ENCODE assay signal across 20 cellular contexts in the genomic region with DNA sequence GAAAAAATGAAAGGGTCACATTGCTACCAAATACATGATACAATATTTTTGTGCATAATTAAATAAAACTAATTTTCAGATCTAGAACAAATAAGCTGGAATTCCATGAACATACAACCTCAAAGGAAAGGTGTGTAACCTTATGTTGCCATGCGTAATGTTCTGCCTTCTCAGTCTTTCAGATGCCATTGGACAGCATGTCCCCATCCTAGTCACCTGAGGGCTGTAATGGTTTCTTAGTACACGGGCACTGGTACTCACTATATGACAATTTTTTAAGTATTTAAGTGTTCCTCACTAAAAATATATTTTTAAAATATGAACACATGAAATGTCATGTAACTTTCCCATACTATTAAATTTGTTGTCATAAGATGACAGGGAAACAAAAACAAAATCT. TPM values are rescaled to one million over a fixed set of nuclear protein-coding genes. Genes with fewer than 3 reads are reported as not detected.
A peak's percentile ranks its signal among the peaks of the same experiment; 100 is the strongest.
DNase-seq lines count a peak whose midpoint lies in the region; ATAC-seq and TF ChIP-seq lines count a peak whose summit lies in the region.
"Had no signal": no experiment of that assay in that cellular context is flagged by ENCODE, and none has a peak within 500 bp of the region (broad histone marks: within the 10 kb centered on the region; RNA-seq: fewer than 3 reads in every experiment).

No MANE protein-coding gene starts in this region.

- H3K9me3 ChIP-seq in heart left ventricle (peaks cover 0 to under 1% (median 0%) of the 10 kb centered on the region in 12 donors), colonic mucosa (no peaks in the 10 kb centered on the region), transverse colon (no peaks in the 10 kb centered on the region)
- H3K9me3 ChIP-seq: SJSA1 had no signal

- no peaks in the 10 kb centered on the region for H3K36me3 ChIP-seq in heart left ventricle
- no peaks in the 10 kb centered on the region for H3K36me3 ChIP-seq in colonic mucosa
- no peaks in the 10 kb centered on the region for H3K36me3 ChIP-seq in transverse colon
- H3K36me3 ChIP-seq: SJSA1 had no signal

- intact Hi-C loops in heart left ventricle (cut with DNase I), result no loop called here
- intact Hi-C loops in cardiac septum (cut with DNase I), result no loop called here
- intact Hi-C loops in Calu3 (cut with micrococcal nuclease; ENCODE audit: unreplicated experiment), result no loop called here
- intact Hi-C loops in colonic mucosa (cut with DNase I), result no loop called here
- intact Hi-C loops in transverse colon (cut with DNase I; ENCODE audit: low total_unique reads), result no loop called here

- CTCF ChIA-PET in Calu3 (lab: Charles Lee), result interaction anchor here (1.5 kb wide), 1 partner anchor 9 kb away, joined by 4 read pairs; no protein-coding TSS in a partner anchor

- no peak overlapping the region for H3K9ac ChIP-seq in colonic mucosa (ENCODE audit: low read depth in 2 of 2, low read length in 2 of 2)

- H3K36me3 Mint-ChIP-seq in Calu3 (ENCODE audit: insufficient read depth, unreplicated experiment), result no peaks in the 10 kb centered on the region
- H3K36me3 Mint-ChIP-seq: CD8-positive, alpha-beta T cell had no signal

- TF ChIP-seq POLR2A in heart left ventricle (IDR thresholded peaks at IDR 0.05), result no peak
- no peak for TF ChIP-seq POLR2A in transverse colon (IDR thresholded peaks at IDR 0.05)

- peak overlapping the region in 10 of 12 donors; percentile 36 to 78 (median 66) for H3K27ac ChIP-seq in heart left ventricle
- H3K27ac ChIP-seq in colonic mucosa, result peak overlapping the region; percentile 19
- peak overlapping the region in 3 of 4 donors; percentile 5 to 35 (median 17) for H3K27ac ChIP-seq in transverse colon
- H3K27ac ChIP-seq: SJSA1 had no signal

- peaks cover 28% of the 10 kb centered on the region for H3K4me1 Mint-ChIP-seq in Calu3 (ENCODE audit: low read depth, unreplicated experiment)

- DNase-seq in heart left ventricle (no peak), cardiac septum (ENCODE audit: low spot score) (no peak), Calu3 (no peak), colonic mucosa (no peak), transverse colon (no peak), NCI-H774 (lab: John Stamatoyannopoulos, UW) (no peak)
- DNase-seq: 8988T; C1 segment of cervical spinal cord; CD8-positive, alpha-beta T cell; GOT3; HCEC 1CT; IMR-90; Karpas-422; NCI-H1105 treated with DMSO at 0.1 percent for 48 hours; NCI-H345; NCI-H524; NCI-H82 had no signal

- H3K27me3 ChIP-seq in heart left ventricle (no peaks in the 10 kb centered on the region), colonic mucosa (no peaks in the 10 kb centered on the region), transverse colon (no peaks in the 10 kb centered on the region)
- H3K27me3 ChIP-seq: SJSA1 had no signal

- H3K4me3 Mint-ChIP-seq in Calu3 (ENCODE audit: low read depth, unreplicated experiment), result peak overlapping the region; percentile 51
- H3K4me3 Mint-ChIP-seq: CD8-positive, alpha-beta T cell had no signal

- 72 to 86% (median 80%) methylated on average over 2 of the region's 2 CpGs for WGBS in heart left ventricle, 4 donors
- WGBS in transverse colon (ENCODE audit: low coverage in 1 of 2), 2 donors, result 83 to 100% methylated on average over 1 to 2 of the region's 2 CpGs

- H3K27ac Mint-ChIP-seq in Calu3 (ENCODE audit: unreplicated experiment), result peak overlapping the region; percentile 61
- H3K27ac Mint-ChIP-seq: CD8-positive, alpha-beta T cell had no signal

- no peaks in the 10 kb centered on the region for H3K9me3 Mint-ChIP-seq in Calu3 (ENCODE audit: low read depth, unreplicated experiment)
- H3K9me3 Mint-ChIP-seq: CD8-positive, alpha-beta T cell had no signal

- TF ChIP-seq CTCF in heart left ventricle (IDR thresholded peaks at IDR 0.05) (no peak), Calu3 (IDR thresholded peaks at IDR 0.05; ENCODE audit: unreplicated experiment) (no peak), colonic mucosa (IDR thresholded peaks at IDR 0.05) (no peak), transverse colon (IDR thresholded peaks at IDR 0.05) (no peak)

- TF ChIP-seq EP300 in transverse colon (IDR thresholded peaks at IDR 0.05; ENCODE audit: low read depth), result no peak

- H3K4me3 ChIP-seq in heart left ventricle (peak overlapping the region in 3 of 12 donors; percentile 20 to 33 (median 27)), colonic mucosa (no peak overlapping the region), transverse colon (no peak overlapping the region)
- H3K4me3 ChIP-seq: SJSA1 had no signal

- ATAC-seq in heart left ventricle, result no peak
- ATAC-seq in GM19455 (IDR thresholded peaks at IDR 0.05; ENCODE audit: unreplicated experiment), result no peak
- ATAC-seq: Panc1 had no signal

- no peaks in the 10 kb centered on the region for H3K27me3 Mint-ChIP-seq in Calu3 (ENCODE audit: unreplicated experiment)

- in situ Hi-C loops in transverse colon (cut with MboI; ENCODE audit: low pct_ligation_motif_present in 1 of 4, low pct_unique_long_range_greater_than_20kb in 1 of 4, low sequenced_read_pairs in 3 of 4), result no loop called here

- no TSS peak for BruUV-seq in Calu3 (replicated peaks; lab: Mats Ljungman, UMichigan)

- H3K4me1 ChIP-seq in heart left ventricle, result peaks cover 0 to 17% (median 5%) of the 10 kb centered on the region in 12 donors
- no peaks in the 10 kb centered on the region for H3K4me1 ChIP-seq in colonic mucosa
- H3K4me1 ChIP-seq in transverse colon, result peaks cover 0 to 14% (median 2%) of the 10 kb centered on the region in 4 donors
- H3K4me1 ChIP-seq: SJSA1 had no signal

RNA-seq across cellular contexts. Expression of a gene that starts 24.1 kb away (rescaled TPM):
- total RNA-seq in heart left ventricle, result 10 to 100 TPM in 3 of 9 donors, 1 to 10 TPM in 6; 3.4 to 22.5 (median 8.5) TPM
- 1 to 10 TPM in 1 of 2 donors, under 1 TPM in 1; 0.72 to 3.1 TPM for polyA plus RNA-seq in heart left ventricle
- 3.3 TPM for total RNA-seq in cardiac septum
- 1.7 and 2.3 TPM in 2 replicates for total RNA-seq in Calu3 (2022)
- total RNA-seq in colonic mucosa, result under 1 TPM; 0.67 to 0.88 TPM
- 1 to 10 TPM; 1.1 to 3.2 (median 1.7) TPM for total RNA-seq in transverse colon
